22 cellular contexts compared by ENCODE assay signal in the genomic region with DNA sequence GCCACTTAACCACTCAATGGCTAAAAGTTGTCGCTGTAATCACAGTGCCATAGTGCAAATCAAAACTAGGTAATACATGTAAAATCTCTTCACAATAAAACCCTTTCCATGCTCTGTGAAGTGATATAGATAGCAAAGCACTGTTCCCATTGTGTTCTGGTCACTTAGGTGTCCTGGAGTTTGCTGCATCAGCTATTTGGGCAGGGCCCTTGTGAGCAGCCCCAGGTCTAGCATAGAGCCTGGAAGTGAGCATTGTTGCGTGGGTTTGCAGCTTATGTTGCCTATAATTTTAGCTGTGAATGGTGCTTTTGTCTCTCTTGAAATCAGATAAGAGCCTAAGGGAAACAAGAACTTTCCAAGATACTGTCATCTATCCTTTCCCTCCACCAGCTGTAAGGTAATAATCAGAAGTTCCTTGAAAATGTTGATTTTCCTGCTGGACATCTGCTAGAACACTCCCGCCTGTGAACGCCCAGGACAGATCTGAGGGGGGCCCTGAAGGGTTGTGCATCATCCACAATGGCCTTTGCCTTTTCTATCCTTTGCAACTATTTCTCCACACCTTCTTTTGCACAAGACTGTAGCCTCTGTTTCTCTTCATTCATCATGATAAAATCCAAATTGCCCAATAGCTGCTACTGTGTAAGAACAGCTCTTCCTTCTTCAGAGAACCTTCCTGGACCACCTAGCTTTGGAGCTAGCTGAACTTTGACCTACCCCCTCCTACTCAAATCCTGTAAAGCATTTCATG. TPM values are rescaled to one million over a fixed set of nuclear protein-coding genes. Genes with fewer than 3 reads are reported as not detected.
DNase-seq lines count a peak whose midpoint lies in the region; ATAC-seq and TF ChIP-seq lines count a peak whose summit lies in the region.
"Had no signal": no experiment of that assay in that cellular context is flagged by ENCODE, and none has a peak within 500 bp of the region (broad histone marks: within the 10 kb centered on the region; RNA-seq: fewer than 3 reads in every experiment).

No MANE protein-coding gene starts in this region.

- no peaks in the 10 kb centered on the region for H4K20me1 ChIP-seq in OCI-LY3 (ENCODE audit: insufficient read depth, low read length)

- peak; percentile 52 for DNase-seq in activated CD4-positive, alpha-beta T cell treated with anti-CD3 and anti-CD28 coated beads, Interleukin-2, amount 10 ng/mL, durations not matched to agents 24 days and 14 days
- no peak for DNase-seq in activated CD4-positive, alpha-beta T cell treated with anti-CD3 and anti-CD28 coated beads, Interleukin-2, amount 50 U/mL, for 48 hours
- DNase-seq in foreskin melanocyte (peak; percentile 40), type B pancreatic cell (ENCODE audit: extremely low spot score, unreplicated experiment) (no peak), GM13977 (ENCODE audit: low spot score) (no peak), posterior vena cava (ENCODE audit: low spot score) (no peak)
- DNase-seq: activated CD4-positive, alpha-beta T cell treated with anti-CD3 and anti-CD28 coated beads for 36 hours; activated naive CD8-positive, alpha-beta T cell treated with anti-CD3 and anti-CD28 coated beads, Interleukin-2, amount 10 ng/mL, durations not matched to agents 7 days and 5 days; body of pancreas; C1 segment of cervical spinal cord; colonic mucosa; endodermal cell; heart left ventricle; Karpas-422; NCI-H1105; NCI-H2081 treated with DMSO at 0.1 percent for 48 hours; occipital lobe; stimulated activated CD4-positive, alpha-beta T cell treated with anti-CD3 and anti-CD28 coated beads, Interleukin-12 subunit alpha, Interleukin-12 subunit beta, amount 100 ng/mL, for 4 hours had no signal

- H3K36me3 ChIP-seq in OCI-LY3 (replicated peaks; ENCODE audit: low read depth, low read length), result no peaks in the 10 kb centered on the region
- H3K36me3 ChIP-seq: colonic mucosa, heart left ventricle had no signal

- in situ Hi-C loops in GM13977 (cut with MboI; ENCODE audit: low pct_unique_long_range_greater_than_20kb, low sequenced_read_pairs, unreplicated experiment), result no loop called here

- no peaks in the 10 kb centered on the region for H3K27me3 Mint-ChIP-seq in activated CD4-positive, alpha-beta T cell treated with anti-CD3 and anti-CD28 coated beads, Interleukin-2, amount 10 ng/mL, durations not matched to agents 24 days and 14 days
- H3K27me3 Mint-ChIP-seq in type B pancreatic cell, result no peaks in the 10 kb centered on the region
- H3K27me3 Mint-ChIP-seq: activated CD4-positive, alpha-beta T cell treated with anti-CD3 and anti-CD28 coated beads for 36 hours; activated naive CD8-positive, alpha-beta T cell treated with anti-CD3 and anti-CD28 coated beads, Interleukin-2, amount 10 ng/mL, durations not matched to agents 7 days and 5 days; activated T-helper 17 cell treated with anti-CD3 and anti-CD28 coated beads, Interleukin-2, amount 50 U/mL, for 72 hours had no signal

- intact Hi-C loops in activated CD4-positive, alpha-beta T cell treated with anti-CD3 and anti-CD28 coated beads, Interleukin-2, amount 10 ng/mL, durations not matched to agents 24 days and 14 days (cut with micrococcal nuclease), result no loop called here
- intact Hi-C loops in posterior vena cava (cut with DNase I), result no loop called here

- no peak overlapping the region for H3K4me3 Mint-ChIP-seq in activated CD4-positive, alpha-beta T cell treated with anti-CD3 and anti-CD28 coated beads, Interleukin-2, amount 10 ng/mL, durations not matched to agents 24 days and 14 days
- no peak overlapping the region for H3K4me3 Mint-ChIP-seq in type B pancreatic cell
- H3K4me3 Mint-ChIP-seq: activated CD4-positive, alpha-beta T cell treated with anti-CD3 and anti-CD28 coated beads for 36 hours; activated naive CD8-positive, alpha-beta T cell treated with anti-CD3 and anti-CD28 coated beads, Interleukin-2, amount 10 ng/mL, durations not matched to agents 7 days and 5 days; activated T-helper 17 cell treated with anti-CD3 and anti-CD28 coated beads, Interleukin-2, amount 50 U/mL, for 72 hours; endodermal cell had no signal

- H3K27me3 ChIP-seq in OCI-LY3 (ENCODE audit: low read depth, low read length), result no peaks in the 10 kb centered on the region
- H3K27me3 ChIP-seq: body of pancreas, colonic mucosa, heart left ventricle had no signal

- no peak overlapping the region for H3K27ac Mint-ChIP-seq in activated CD4-positive, alpha-beta T cell treated with anti-CD3 and anti-CD28 coated beads, Interleukin-2, amount 10 ng/mL, durations not matched to agents 24 days and 14 days
- H3K27ac Mint-ChIP-seq in type B pancreatic cell, result peak overlapping the region; percentile 25
- H3K27ac Mint-ChIP-seq: activated CD4-positive, alpha-beta T cell treated with anti-CD3 and anti-CD28 coated beads for 36 hours; activated naive CD8-positive, alpha-beta T cell treated with anti-CD3 and anti-CD28 coated beads, Interleukin-2, amount 10 ng/mL, durations not matched to agents 7 days and 5 days; activated T-helper 17 cell treated with anti-CD3 and anti-CD28 coated beads, Interleukin-2, amount 50 U/mL, for 72 hours; endodermal cell had no signal

- H3K4me2 ChIP-seq in OCI-LY3 (ENCODE audit: low read length), result no peak overlapping the region

- H3K36me3 Mint-ChIP-seq in activated CD4-positive, alpha-beta T cell treated with anti-CD3 and anti-CD28 coated beads, Interleukin-2, amount 10 ng/mL, durations not matched to agents 24 days and 14 days (ENCODE audit: low read depth), result no peaks in the 10 kb centered on the region
- no peaks in the 10 kb centered on the region for H3K36me3 Mint-ChIP-seq in type B pancreatic cell

- H3K4me1 ChIP-seq in OCI-LY3 (ENCODE audit: low read length), result peaks cover 99% of the 10 kb centered on the region
- H3K4me1 ChIP-seq: body of pancreas had no signal

- peaks cover 60% of the 10 kb centered on the region for H3K4me1 Mint-ChIP-seq in activated CD4-positive, alpha-beta T cell treated with anti-CD3 and anti-CD28 coated beads, Interleukin-2, amount 10 ng/mL, durations not matched to agents 24 days and 14 days
- H3K4me1 Mint-ChIP-seq in type B pancreatic cell (ENCODE audit: unreplicated experiment), result peaks cover 22% of the 10 kb centered on the region

- no peak for ATAC-seq in GM18907 (IDR thresholded peaks at IDR 0.05; ENCODE audit: unreplicated experiment)
- ATAC-seq: activated CD4-positive, alpha-beta T cell treated with anti-CD3 and anti-CD28 coated beads for 36 hours; activated T-helper 17 cell treated with anti-CD3 and anti-CD28 coated beads, Interleukin-2, amount 50 U/mL, for 72 hours; body of pancreas; heart left ventricle had no signal

- H3K79me2 ChIP-seq in OCI-LY3 (ENCODE audit: low read length), result no peaks in the 10 kb centered on the region

- H3K9me3 Mint-ChIP-seq in activated CD4-positive, alpha-beta T cell treated with anti-CD3 and anti-CD28 coated beads, Interleukin-2, amount 10 ng/mL, durations not matched to agents 24 days and 14 days, result peaks cover 5% of the 10 kb centered on the region
- no peaks in the 10 kb centered on the region for H3K9me3 Mint-ChIP-seq in type B pancreatic cell
- H3K9me3 Mint-ChIP-seq: activated naive CD8-positive, alpha-beta T cell treated with anti-CD3 and anti-CD28 coated beads, Interleukin-2, amount 10 ng/mL, durations not matched to agents 7 days and 5 days; activated T-helper 17 cell treated with anti-CD3 and anti-CD28 coated beads, Interleukin-2, amount 50 U/mL, for 72 hours; endodermal cell had no signal

- no peak overlapping the region for H3K4me3 ChIP-seq in OCI-LY3 (ENCODE audit: low read length)
- H3K4me3 ChIP-seq: body of pancreas, colonic mucosa, heart left ventricle, lung had no signal

- H3K27ac ChIP-seq in OCI-LY3 (ENCODE audit: low read length), result peak overlapping the region; percentile 8; the same call in 1 of the 2 replicates
- H3K27ac ChIP-seq: body of pancreas, colonic mucosa, heart left ventricle had no signal

- H2AFZ ChIP-seq in OCI-LY3 (ENCODE audit: low read depth, low read length), result no peak overlapping the region

- H3K9me3 ChIP-seq in OCI-LY3 (ENCODE audit: insufficient read depth, low read length), result no peaks in the 10 kb centered on the region
- H3K9me3 ChIP-seq: body of pancreas, colonic mucosa, heart left ventricle had no signal

- TF ChIP-seq CTCF in OCI-LY3 (IDR thresholded peaks at IDR 0.05; ENCODE audit: low read depth, low read length) (no peak), type B pancreatic cell (conservative IDR thresholded peaks at IDR 0.05) (no peak), GM13977 (IDR thresholded peaks at IDR 0.05; ENCODE audit: extremely low read depth, insufficient read depth, missing control alignments) (no peak)

- H3K9ac ChIP-seq in OCI-LY3 (ENCODE audit: low read length), result no peak overlapping the region

RNA-seq across cellular contexts. Expression of a gene that starts 57.0 kb away (rescaled TPM):
- 249 and 254 TPM in 2 replicates for total RNA-seq in activated CD4-positive, alpha-beta T cell treated with anti-CD3 and anti-CD28 coated beads, Interleukin-2, amount 10 ng/mL, durations not matched to agents 24 days and 14 days
- 15.2 and 54.4 TPM in 2 replicates for total RNA-seq in type B pancreatic cell (ENCODE audit: low replicate concordance)
- total RNA-seq in posterior vena cava, result 10 to 100 TPM; 19.0 to 28.6 TPM

Comparison
In these comparisons a context has a peak if more than half of its experiments do, and no peak if none do; other contexts are left out.
1. DNase-seq: peak in activated CD4-positive, alpha-beta T cell treated with anti-CD3 and anti-CD28 coated beads, Interleukin-2, amount 10 ng/mL, durations not matched to agents 24 days and 14 days (single experiment) and foreskin melanocyte (single experiment); none in activated CD4-positive, alpha-beta T cell treated with anti-CD3 and anti-CD28 coated beads, Interleukin-2, amount 50 U/mL, for 48 hours (0 of 2), type B pancreatic cell (single experiment), GM13977 (single experiment) and posterior vena cava (single experiment).